In the genomic region with DNA sequence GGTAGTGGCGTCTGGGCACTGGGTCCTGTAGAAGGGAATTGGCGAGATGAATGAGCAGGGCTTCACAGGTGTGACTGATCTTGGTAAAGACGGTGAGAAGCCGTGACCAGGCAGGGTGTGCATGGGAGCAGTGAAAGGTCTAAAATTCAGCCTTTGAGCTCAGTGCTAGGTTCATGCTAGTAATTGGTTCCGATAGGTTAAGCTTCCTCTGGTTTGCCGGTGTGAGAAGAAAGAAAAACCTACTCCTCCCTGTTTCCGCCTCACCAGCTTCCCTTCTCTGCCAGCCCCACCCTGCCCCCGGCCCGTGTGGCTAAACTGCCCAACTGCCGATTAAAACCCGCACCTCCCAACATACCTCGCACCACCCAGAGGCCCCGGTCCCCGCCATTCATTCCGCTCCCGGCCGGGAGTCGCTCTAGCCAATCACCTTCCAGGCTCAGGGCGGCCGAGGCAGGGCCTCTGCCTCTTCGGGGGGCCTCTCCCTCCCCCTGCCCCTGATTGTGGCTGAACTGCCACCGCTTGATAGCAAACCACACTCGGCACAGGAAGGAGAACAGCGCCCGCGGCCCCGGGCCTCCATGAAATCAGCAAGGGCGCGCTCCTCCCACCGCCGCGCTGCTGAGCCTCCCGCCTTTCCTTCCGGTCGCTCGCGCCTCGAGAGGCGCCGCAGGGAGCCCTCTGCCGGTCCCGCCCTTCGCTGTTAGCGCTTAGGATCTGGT, we compare ENCODE assay signal across 8 cellular contexts. TPM values are rescaled to one million over a fixed set of nuclear protein-coding genes. Genes with fewer than 3 reads are reported as not detected.
DNase-seq lines count a peak whose midpoint lies in the region; TF ChIP-seq lines count a peak whose summit lies in the region.

No MANE protein-coding gene starts in this region.

- CTCF ChIA-PET in activated naive CD4-positive, alpha-beta T cell treated with anti-CD3 and anti-CD28 coated beads for 36 hours (lab: Charles Lee): interaction anchor here (0.9 to 3.1 kb wide), 3 partner anchors 19 to 26 kb away, joined by 3 to 29 read pairs (median 3); no protein-coding TSS in a partner anchor

- H3K27ac Mint-ChIP-seq in activated naive CD4-positive, alpha-beta T cell treated with anti-CD3 and anti-CD28 coated beads for 36 hours: peak overlapping the region; percentile 97

- no peaks in the 10 kb centered on the region for H3K27me3 ChIP-seq in SJSA1 (replicated peaks)

- peak; percentile 18 for TF ChIP-seq CTCF in HFF-Myc (IDR thresholded peaks at IDR 0.05; ENCODE audit: low read depth, low read length, missing control alignments)

- H3K27me3 Mint-ChIP-seq in activated naive CD4-positive, alpha-beta T cell treated with anti-CD3 and anti-CD28 coated beads for 36 hours (ENCODE audit: low read depth): no peaks in the 10 kb centered on the region

- intact Hi-C loops in activated naive CD4-positive, alpha-beta T cell treated with anti-CD3 and anti-CD28 coated beads for 36 hours (cut with micrococcal nuclease): loop anchor here (1.0 to 5.0 kb wide), 9 partner anchors 8 to 315 kb away; a partner anchor contains a TSS

- peaks cover 48% of the 10 kb centered on the region for H3K4me1 Mint-ChIP-seq in activated naive CD4-positive, alpha-beta T cell treated with anti-CD3 and anti-CD28 coated beads for 36 hours (ENCODE audit: low read depth)

- H3K4me3 ChIP-seq in HFF-Myc (replicated peaks; ENCODE audit: low read depth, low read length) (peak overlapping the region; percentile 52), SJSA1 (peak overlapping the region; percentile 48)

- no peaks in the 10 kb centered on the region for H3K36me3 Mint-ChIP-seq in activated naive CD4-positive, alpha-beta T cell treated with anti-CD3 and anti-CD28 coated beads for 36 hours (ENCODE audit: low read depth)

- H3K4me1 ChIP-seq in SJSA1 (replicated peaks): peaks cover 11% of the 10 kb centered on the region

- no peaks in the 10 kb centered on the region for H3K9me3 Mint-ChIP-seq in activated naive CD4-positive, alpha-beta T cell treated with anti-CD3 and anti-CD28 coated beads for 36 hours

- no peaks in the 10 kb centered on the region for H3K9me3 ChIP-seq in SJSA1 (replicated peaks)

- DNase-seq in GM03348 (ENCODE audit: low spot score): peak; percentile 92
- DNase-seq in HFF-Myc (ENCODE audit: extremely low read depth, low read depth): no peak
- peak; percentile 98 for DNase-seq in MV-4-11 (lab: John Stamatoyannopoulos, UW)
- DNase-seq in SJSA1 (ENCODE audit: low read depth in 1 of 2, low spot score in 2 of 2): peak; percentile 77 to 81
- peak; percentile 90 for DNase-seq in activated naive CD4-positive, alpha-beta T cell treated with anti-CD3 and anti-CD28 coated beads for 36 hours
- DNase-seq in globus pallidus (ENCODE audit: low spot score): peak; percentile 66
- DNase-seq in occipital lobe (lab: John Stamatoyannopoulos, UW): peak; percentile 87

- peak overlapping the region; percentile 88 for H3K4me3 Mint-ChIP-seq in activated naive CD4-positive, alpha-beta T cell treated with anti-CD3 and anti-CD28 coated beads for 36 hours

- H3K36me3 ChIP-seq in SJSA1: no peaks in the 10 kb centered on the region

- peak overlapping the region; percentile 72 for H3K27ac ChIP-seq in SJSA1
- H3K27ac ChIP-seq in temporal lobe (ENCODE audit: low read depth, low read length): peak overlapping the region; percentile 36

RNA-seq across cellular contexts. Expression of a gene that starts 7.3 kb away (rescaled TPM):
- total RNA-seq in SJSA1 (2014; rRNA removed; shearing (Covaris generic)): 0.11 TPM in 1 of 2 replicates, not detected in the other
- total RNA-seq in activated naive CD4-positive, alpha-beta T cell treated with anti-CD3 and anti-CD28 coated beads for 36 hours: 1 to 10 TPM; 8.1 to 9.2 TPM
- total RNA-seq in occipital lobe (1.2 TPM), temporal lobe (0.49 TPM)
